27 cellular contexts compared by ENCODE assay signal in the genomic region with DNA sequence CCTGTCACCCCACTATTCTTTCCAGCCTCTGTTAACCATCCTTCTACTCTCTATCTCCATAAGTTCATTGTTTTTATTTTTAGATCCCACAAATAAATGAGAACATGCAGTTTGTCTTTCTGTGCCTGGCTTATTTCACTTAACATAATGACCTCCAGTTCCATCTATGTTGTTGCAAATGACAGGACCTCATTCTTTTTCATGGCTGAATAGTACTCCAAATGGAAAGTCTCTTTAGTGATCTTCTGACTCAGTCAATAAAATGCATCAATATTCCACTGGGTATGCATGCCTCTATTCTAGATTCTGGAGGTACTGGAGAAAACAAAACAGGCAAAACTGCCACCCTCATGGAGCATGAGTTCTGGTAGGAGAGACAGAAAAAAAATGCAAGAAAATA.
"Had no signal": no experiment of that assay in that cellular context is flagged by ENCODE, and none has a peak within 500 bp of the region (broad histone marks: within the 10 kb centered on the region; RNA-seq: fewer than 3 reads in every experiment).

No MANE protein-coding gene starts in this region.

- H3K27ac ChIP-seq: colonic mucosa, epithelial cell of prostate, gastrocnemius medialis, ovary, psoas muscle, sigmoid colon, spleen, suprapubic skin, transverse colon, upper lobe of right lung, uterus had no signal

- H3K27ac Mint-ChIP-seq: dendritic cell treated with granulocyte-macrophage colony-stimulating factor and Interleukin-4, amounts not matched to agents 40 ng/mL and 50 ng/mL, for 4 days; endodermal cell; stimulated activated naive CD8-positive, alpha-beta T cell treated with anti-CD3 and anti-CD28 coated beads, Interleukin-15, Interleukin-2, amounts not matched to agents 100 ng/mL and 50 ng/mL, for 24 hours had no signal

- H3K36me3 ChIP-seq: colonic mucosa, gastrocnemius medialis, ovary, sigmoid colon, spleen, suprapubic skin, transverse colon, upper lobe of right lung, uterus had no signal

- H3K9me3 ChIP-seq: colonic mucosa, gastrocnemius medialis, ovary, suprapubic skin, transverse colon, upper lobe of right lung, uterus had no signal

- H3K27me3 Mint-ChIP-seq: memory B cell; stimulated activated naive B cell treated with anti-CD40 and anti-IgM and Interleukin-4, amounts not matched to agents 10 μg/mL and 1 μg/mL and 100 μg/mL, for 72 hours had no signal

- H3K27me3 ChIP-seq: colonic mucosa, ovary, spleen, transverse colon, upper lobe of right lung, uterus had no signal

- H3K4me1 Mint-ChIP-seq: endodermal cell had no signal

- H3K4me3 Mint-ChIP-seq: dendritic cell treated with granulocyte-macrophage colony-stimulating factor and Interleukin-4, amounts not matched to agents 40 ng/mL and 50 ng/mL, for 4 days; endodermal cell had no signal

- H3K4me1 ChIP-seq: colonic mucosa, gastrocnemius medialis, psoas muscle, sigmoid colon, suprapubic skin, upper lobe of right lung, uterus had no signal

- H3K9me3 Mint-ChIP-seq: dendritic cell treated with granulocyte-macrophage colony-stimulating factor and Interleukin-4, amounts not matched to agents 40 ng/mL and 50 ng/mL, for 4 days; stimulated activated naive CD8-positive, alpha-beta T cell treated with anti-CD3 and anti-CD28 coated beads, Interleukin-15, Interleukin-2, amounts not matched to agents 100 ng/mL and 50 ng/mL, for 24 hours had no signal

- DNase-seq: colonic mucosa; effector CD8-positive, alpha-beta T cell; endodermal cell; foreskin fibroblast; gastrocnemius medialis; head of caudate nucleus; kidney; occipital lobe; ovary; posterior cingulate gyrus; psoas muscle; right cardiac atrium; sigmoid colon; spleen; stimulated activated CD4-positive, alpha-beta T cell treated with anti-CD3 and anti-CD28 coated beads, Interleukin-4, amount 100 ng/mL, for 4 hours; stimulated activated naive B cell treated with anti-CD40 and anti-IgM and Interleukin-4, amounts not matched to agents 10 μg/mL and 1 μg/mL and 100 μg/mL, for 72 hours; transverse colon; upper lobe of right lung; uterus had no signal

- FAIRE-seq: kidney had no signal

- H3K4me3 ChIP-seq: colonic mucosa, gastrocnemius medialis, lung, ovary, psoas muscle, sigmoid colon, spleen, suprapubic skin, transverse colon, upper lobe of right lung, uterus had no signal

- ATAC-seq: esophagus mucosa; gastrocnemius medialis; left lobe of liver; psoas muscle; right cardiac atrium; stimulated activated naive B cell treated with anti-CD40 and anti-IgM and Interleukin-4, amounts not matched to agents 10 μg/mL and 1 μg/mL and 100 μg/mL, for 72 hours; upper lobe of right lung had no signal
